Comparison of ENCODE assay signal across 12 cellular contexts in the genomic region with DNA sequence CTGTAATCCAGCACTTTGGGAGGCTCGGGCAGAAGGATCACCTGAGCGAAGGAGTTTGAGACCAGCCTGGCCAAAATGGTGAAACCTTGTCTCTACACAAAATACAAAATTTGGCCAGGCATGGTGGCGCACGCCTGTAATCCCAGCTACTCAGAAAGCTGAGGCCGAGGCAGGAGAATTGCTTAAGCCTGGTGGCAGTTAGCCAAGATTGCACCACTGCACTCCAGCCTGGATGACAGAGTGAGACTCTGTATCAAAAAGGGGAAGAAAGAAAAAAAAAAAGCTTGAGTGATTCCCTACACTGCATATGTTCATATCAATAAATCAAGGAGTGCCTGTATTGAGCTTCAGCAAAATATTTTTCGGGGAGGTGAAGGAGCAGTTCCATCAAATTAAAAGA. TPM values are rescaled to one million over a fixed set of nuclear protein-coding genes. Genes with fewer than 3 reads are reported as not detected.
DNase-seq lines count a peak whose midpoint lies in the region; ATAC-seq and TF ChIP-seq lines count a peak whose summit lies in the region.
"Had no signal": no experiment of that assay in that cellular context is flagged by ENCODE, and none has a peak within 500 bp of the region (broad histone marks: within the 10 kb centered on the region; RNA-seq: fewer than 3 reads in every experiment).

No MANE protein-coding gene starts in this region.

- H3K4me3 ChIP-seq in body of pancreas (no peak overlapping the region), transverse colon (no peak overlapping the region)
- H3K4me3 ChIP-seq: ovary had no signal

- intact Hi-C loops in body of pancreas (cut with DNase I) (no loop called here), transverse colon (cut with DNase I; ENCODE audit: low total_unique reads) (no loop called here)

- TF ChIP-seq CTCF in body of pancreas (IDR thresholded peaks at IDR 0.05) (no peak), transverse colon (IDR thresholded peaks at IDR 0.05) (no peak)

- no peak for TF ChIP-seq EP300 in transverse colon (IDR thresholded peaks at IDR 0.05; ENCODE audit: low read depth)

- 62 to 81% methylated on average over 5 to 6 of the region's 6 CpGs for WGBS in body of pancreas, 2 donors
- 67 to 73% methylated on average over 1 to 6 of the region's 6 CpGs for WGBS in transverse colon (ENCODE audit: low coverage in 1 of 2), 2 donors

- TF ChIP-seq POLR2A in body of pancreas (IDR thresholded peaks at IDR 0.05) (no peak), transverse colon (IDR thresholded peaks at IDR 0.05) (no peak)

- H3K27ac ChIP-seq in body of pancreas (no peak overlapping the region), transverse colon (no peak overlapping the region)
- H3K27ac ChIP-seq: 22Rv1, ovary, WERI-Rb-1 had no signal

- H3K4me1 ChIP-seq in body of pancreas (no peaks in the 10 kb centered on the region), transverse colon (no peaks in the 10 kb centered on the region)

- DNase-seq in DMS 273 (lab: John Stamatoyannopoulos, UW; ENCODE audit: unreplicated experiment): peak; percentile 33
- no peak for DNase-seq in DMS 273 treated with DMSO at 0.1 percent for 48 hours (lab: John Stamatoyannopoulos, UW)
- DNase-seq in body of pancreas: peak; percentile 27 to 73 (median 49)
- peak; percentile 19 for DNase-seq in kidney tubule cell (ENCODE audit: low spot score)
- peak; percentile 43 for DNase-seq in transverse colon
- no peak for DNase-seq in activated CD8-positive, alpha-beta memory T cell treated with anti-CD3 and anti-CD28 coated beads, Interleukin-2, amount 50 U/mL, for 4 hours
- DNase-seq in NCI-H2107 treated with DMSO at 0.1 percent for 48 hours (lab: John Stamatoyannopoulos, UW; ENCODE audit: unreplicated experiment): no peak
- DNase-seq: activated gamma-delta T cell treated with Interleukin-2 at 50 U/mL for 16 hours, WERI-Rb-1 had no signal

- no peaks in the 10 kb centered on the region for H3K27me3 ChIP-seq in body of pancreas
- no peaks in the 10 kb centered on the region for H3K27me3 ChIP-seq in transverse colon
- H3K27me3 ChIP-seq: ovary had no signal

- no peak for ATAC-seq in body of pancreas
- ATAC-seq in HG03565 (IDR thresholded peaks at IDR 0.05; ENCODE audit: unreplicated experiment): no peak

- H3K36me3 ChIP-seq in body of pancreas (replicated peaks in 1 of 2; ENCODE audit: insufficient read depth in 1 of 2, low read depth in 2 of 2) (no peaks in the 10 kb centered on the region), transverse colon (no peaks in the 10 kb centered on the region)
- H3K36me3 ChIP-seq: ovary, WERI-Rb-1 had no signal

- H3K9me3 ChIP-seq in body of pancreas: no peaks in the 10 kb centered on the region
- H3K9me3 ChIP-seq in transverse colon: no peaks in the 10 kb centered on the region
- H3K9me3 ChIP-seq: ovary had no signal

- in situ Hi-C loops in transverse colon (cut with MboI; ENCODE audit: low pct_ligation_motif_present in 1 of 4, low pct_unique_long_range_greater_than_20kb in 1 of 4, low sequenced_read_pairs in 3 of 4): no loop called here

RNA-seq across cellular contexts. Expression of a gene that starts 45.8 kb away (rescaled TPM):
- total RNA-seq in body of pancreas (10 to 100 TPM in 1 of 2 donors, 1 to 10 TPM in 1; 3.4 to 13.8 TPM), transverse colon (1 to 10 TPM in 2 of 4 donors, under 1 TPM in 1, not detected in 1; 0.82 to 1.4 (median 1.1) TPM)

Comparison
In these comparisons a context has a peak if more than half of its experiments do, and no peak if none do; other contexts are left out.
1. DNase-seq: peak in DMS 273 (single experiment), body of pancreas (4 of 4), kidney tubule cell (single experiment) and transverse colon (single experiment); none in DMS 273 treated with DMSO at 0.1 percent for 48 hours (single experiment), activated CD8-positive, alpha-beta memory T cell treated with anti-CD3 and anti-CD28 coated beads, Interleukin-2, amount 50 U/mL, for 4 hours (single experiment) and NCI-H2107 treated with DMSO at 0.1 percent for 48 hours (single experiment).